ENCODE assay signal across 18 cellular contexts in genomic region chr6:25022140-25022553, GRCh38.
DNase-seq lines count a peak whose midpoint lies in the region; ATAC-seq and TF ChIP-seq lines count a peak whose summit lies in the region.
"Had no signal": no experiment of that assay in that cellular context is flagged by ENCODE, and none has a peak within 500 bp of the region (broad histone marks: within the 10 kb centered on the region; RNA-seq: fewer than 3 reads in every experiment).

No MANE protein-coding gene starts in this region.

- peaks cover 2% of the 10 kb centered on the region for H3K36me3 Mint-ChIP-seq in activated T-helper 1 cell treated with anti-CD3 and anti-CD28 coated beads, Interleukin-12 subunit alpha, Interleukin-12 subunit beta, Interleukin-2, Interleukin-4 antibody, amounts not matched to agents 30 ng/mL and 10 ng/mL and 1 ng/mL, durations not matched to agents 14 hours and 24 hours and 36 hours (ENCODE audit: low read depth)

- H2BK15ac ChIP-seq in IMR-90 (ENCODE audit: low read depth, low read length) = no peak overlapping the region

- H3K18ac ChIP-seq in IMR-90 (ENCODE audit: low read depth, low read length) = no peak overlapping the region

- BruUV-seq in IMR-90 (replicated peaks; lab: Mats Ljungman, UMichigan) = no TSS peak

- no peaks in the 10 kb centered on the region for H3K27me3 Mint-ChIP-seq in activated T-helper 1 cell treated with anti-CD3 and anti-CD28 coated beads, Interleukin-12 subunit alpha, Interleukin-12 subunit beta, Interleukin-2, Interleukin-4 antibody, amounts not matched to agents 30 ng/mL and 10 ng/mL and 1 ng/mL, durations not matched to agents 14 hours and 24 hours and 36 hours (ENCODE audit: insufficient read depth)
- H3K27me3 Mint-ChIP-seq: activated CD8-positive, alpha-beta memory T cell treated with anti-CD3 and anti-CD28 coated beads, Interleukin-2, amount 10 ng/mL, durations not matched to agents 7 days and 5 days had no signal

- H3K9me1 ChIP-seq in IMR-90 (ENCODE audit: insufficient read depth, low read length) = no peaks in the 10 kb centered on the region

- no peak overlapping the region for H2BK20ac ChIP-seq in IMR-90 (ENCODE audit: low read depth, low read length)

- H4K20me1 ChIP-seq in IMR-90 (ENCODE audit: insufficient read depth, low read length) = no peaks in the 10 kb centered on the region

- DNase-seq in AML-193 (lab: John Stamatoyannopoulos, UW) = peak; percentile 60 to 62
- peak; percentile 77 for DNase-seq in IMR-90
- no peak for DNase-seq in activated T-helper 1 cell treated with anti-CD3 and anti-CD28 coated beads, Interleukin-12 subunit alpha, Interleukin-12 subunit beta, Interleukin-2, Interleukin-4 antibody, amounts not matched to agents 30 ng/mL and 10 ng/mL and 1 ng/mL, durations not matched to agents 14 hours and 24 hours and 36 hours (ENCODE audit: low spot score)
- DNase-seq in fibroblast of mammary gland (ENCODE audit: low read depth) = peak; percentile 36
- DNase-seq in NCI-H146 treated with DMSO at 0.1 percent for 48 hours (lab: John Stamatoyannopoulos, UW; ENCODE audit: unreplicated experiment) = no peak
- DNase-seq in heart right ventricle = no peak
- DNase-seq in NCI-H510A (lab: John Stamatoyannopoulos, UW) = no peak
- no peak for DNase-seq in left lung
- DNase-seq: activated CD8-positive, alpha-beta memory T cell treated with anti-CD3 and anti-CD28 coated beads, Interleukin-2, amount 10 ng/mL, durations not matched to agents 7 days and 5 days; DMS 273 treated with DMSO at 0.1 percent for 48 hours; MG63; NCI-H2081 treated with DMSO at 0.1 percent for 48 hours; NCI-H748 treated with DMSO at 0.1 percent for 48 hours; small intestine; T-helper 2 cell; transverse colon had no signal

- POLR2A ChIA-PET in IMR-90 (lab: Charles Lee; ENCODE audit: unreplicated experiment) = no interaction called here

- no peak overlapping the region for H3K56ac ChIP-seq in IMR-90 (ENCODE audit: extremely low read depth, insufficient read depth, low read length)

- no peak overlapping the region for H3K14ac ChIP-seq in IMR-90 (replicated peaks; ENCODE audit: low read depth, low read length)

- dilution Hi-C loops in IMR-90 (cut with HindIII; ENCODE audit: low sequenced_read_pairs, unreplicated experiment) = no loop called here

- no peak overlapping the region for H4K8ac ChIP-seq in IMR-90 (ENCODE audit: low read depth in 2 of 2, low read length in 2 of 2)

- peaks cover 49% of the 10 kb centered on the region for H3K4me1 Mint-ChIP-seq in activated T-helper 1 cell treated with anti-CD3 and anti-CD28 coated beads, Interleukin-12 subunit alpha, Interleukin-12 subunit beta, Interleukin-2, Interleukin-4 antibody, amounts not matched to agents 30 ng/mL and 10 ng/mL and 1 ng/mL, durations not matched to agents 14 hours and 24 hours and 36 hours (ENCODE audit: low read depth)

- TF ChIP-seq RAD21 in IMR-90 (IDR thresholded peaks at IDR 0.05; ENCODE audit: low read length) = no peak

- H3K9me3 ChIP-seq in IMR-90 (ENCODE audit: control insufficient read depth, insufficient read depth, low read length) = no peaks in the 10 kb centered on the region
- no peaks in the 10 kb centered on the region for H3K9me3 ChIP-seq in heart right ventricle
- no peaks in the 10 kb centered on the region for H3K9me3 ChIP-seq in left lung
- H3K9me3 ChIP-seq: MG63, transverse colon had no signal

- H3K27me3 ChIP-seq in IMR-90 (ENCODE audit: control insufficient read depth, insufficient read depth, low read length) (no peaks in the 10 kb centered on the region), heart right ventricle (peaks cover 0 to 8% (median 0%) of the 10 kb centered on the region in 7 donors), left lung (no peaks in the 10 kb centered on the region)
- H3K27me3 ChIP-seq: MG63, transverse colon had no signal

- no peak overlapping the region for H2BK120ac ChIP-seq in IMR-90 (ENCODE audit: low read depth, low read length)

- H2AFZ ChIP-seq in IMR-90 (replicated peaks; ENCODE audit: low read length, poor library complexity) = no peak overlapping the region
- H2AFZ ChIP-seq: parathyroid adenoma had no signal

- CTCF ChIA-PET in IMR-90 (lab: Yijun Ruan, JAX) = no interaction called here

- H3K27ac Mint-ChIP-seq in activated T-helper 1 cell treated with anti-CD3 and anti-CD28 coated beads, Interleukin-12 subunit alpha, Interleukin-12 subunit beta, Interleukin-2, Interleukin-4 antibody, amounts not matched to agents 30 ng/mL and 10 ng/mL and 1 ng/mL, durations not matched to agents 14 hours and 24 hours and 36 hours = peak overlapping the region; percentile 13
- H3K27ac Mint-ChIP-seq: activated CD8-positive, alpha-beta memory T cell treated with anti-CD3 and anti-CD28 coated beads, Interleukin-2, amount 10 ng/mL, durations not matched to agents 7 days and 5 days had no signal

- H3K9me3 Mint-ChIP-seq in activated T-helper 1 cell treated with anti-CD3 and anti-CD28 coated beads, Interleukin-12 subunit alpha, Interleukin-12 subunit beta, Interleukin-2, Interleukin-4 antibody, amounts not matched to agents 30 ng/mL and 10 ng/mL and 1 ng/mL, durations not matched to agents 14 hours and 24 hours and 36 hours = no peaks in the 10 kb centered on the region

- ATAC-seq in IMR-90 (ENCODE audit: low read depth) (peak; percentile 74), heart right ventricle (no peak), left lung (no peak)
- ATAC-seq: activated CD8-positive, alpha-beta memory T cell treated with anti-CD3 and anti-CD28 coated beads, Interleukin-2, amount 10 ng/mL, durations not matched to agents 7 days and 5 days; left lobe of liver had no signal

- WGBS in IMR-90 (ENCODE audit: extremely low coverage in 2 of 2, insufficient read length in 1 of 2), 2 experiments = no CpG with 5 or more reads among the region's 3 CpGs
- WGBS in heart right ventricle, 2 donors = 88 to 89% methylated on average over 3 of the region's 3 CpGs

- no peak overlapping the region for H4K91ac ChIP-seq in IMR-90 (ENCODE audit: insufficient read depth, low read depth, low read length)

- no peak overlapping the region for H3K4me3 Mint-ChIP-seq in activated T-helper 1 cell treated with anti-CD3 and anti-CD28 coated beads, Interleukin-12 subunit alpha, Interleukin-12 subunit beta, Interleukin-2, Interleukin-4 antibody, amounts not matched to agents 30 ng/mL and 10 ng/mL and 1 ng/mL, durations not matched to agents 14 hours and 24 hours and 36 hours
- H3K4me3 Mint-ChIP-seq: activated CD8-positive, alpha-beta memory T cell treated with anti-CD3 and anti-CD28 coated beads, Interleukin-2, amount 10 ng/mL, durations not matched to agents 7 days and 5 days had no signal

- H3K4me3 ChIP-seq in IMR-90 (ENCODE audit: insufficient read depth, low read depth, low read length) = no peak overlapping the region
- no peak overlapping the region for H3K4me3 ChIP-seq in fibroblast of mammary gland (ENCODE audit: control insufficient read depth, low read depth, low read length)
- H3K4me3 ChIP-seq in heart right ventricle = no peak overlapping the region
- no peak overlapping the region for H3K4me3 ChIP-seq in left lung
- H3K4me3 ChIP-seq: MG63, transverse colon had no signal

- no peak overlapping the region for H2AK5ac ChIP-seq in IMR-90 (ENCODE audit: low read depth, low read length)

- no peak overlapping the region for H3K9ac ChIP-seq in IMR-90 (ENCODE audit: low read depth, low read length)
- H3K9ac ChIP-seq: parathyroid adenoma had no signal

- H3K4me1 ChIP-seq in IMR-90 (ENCODE audit: control insufficient read depth, insufficient read depth, low read length) (no peaks in the 10 kb centered on the region; the same call in 1 of the 2 replicates), heart right ventricle (peaks cover 0 to 16% (median 0%) of the 10 kb centered on the region in 9 donors), left lung (peaks cover 2 to 33% of the 10 kb centered on the region in 2 donors)
- H3K4me1 ChIP-seq: parathyroid adenoma had no signal

- H3K27ac ChIP-seq in IMR-90 (ENCODE audit: insufficient read depth, low read length) (no peak overlapping the region), heart right ventricle (no peak overlapping the region), left lung (no peak overlapping the region)
- H3K27ac ChIP-seq: parathyroid adenoma, transverse colon had no signal

- no peak overlapping the region for H2BK5ac ChIP-seq in IMR-90 (ENCODE audit: low read depth, low read length, poor library complexity, severe bottlenecking)

- no peak overlapping the region; the same call in 1 of the 2 replicates for H3K4me2 ChIP-seq in IMR-90 (ENCODE audit: low read depth, low read length)

- H3K79me1 ChIP-seq in IMR-90 (ENCODE audit: low read depth in 1 of 2, low read length in 2 of 2) = no peaks in the 10 kb centered on the region

- H3K23ac ChIP-seq in IMR-90 (ENCODE audit: low read depth, low read length) = no peak overlapping the region

- no peak for TF ChIP-seq CTCF in IMR-90 (conservative IDR thresholded peaks at IDR 0.05; ENCODE audit: low read depth, low read length)
- TF ChIP-seq CTCF in fibroblast of mammary gland (conservative IDR thresholded peaks at IDR 0.05; ENCODE audit: control insufficient read depth, insufficient read depth, low read depth, low read length) = no peak
- TF ChIP-seq CTCF in heart right ventricle (IDR thresholded peaks at IDR 0.05) = no peak
- TF ChIP-seq CTCF in left lung (IDR thresholded peaks at IDR 0.05) = no peak

- no peak overlapping the region for H4K5ac ChIP-seq in IMR-90 (ENCODE audit: low read depth, low read length)

- in situ Hi-C loops in IMR-90 (cut with MboI; ENCODE audit: low sequenced_read_pairs) = no loop called here

- no peak overlapping the region for H2AK9ac ChIP-seq in IMR-90 (replicated peaks; ENCODE audit: low read depth, low read length, poor library complexity)

- no peak for TF ChIP-seq POLR2A in IMR-90 (IDR thresholded peaks at IDR 0.05; ENCODE audit: low read depth, low read length)

- H3K4ac ChIP-seq in IMR-90 (ENCODE audit: low read depth, low read length) = no peak overlapping the region

- no peaks in the 10 kb centered on the region for H3K36me3 ChIP-seq in IMR-90 (ENCODE audit: control insufficient read depth, insufficient read depth, low read length)
- no peaks in the 10 kb centered on the region for H3K36me3 ChIP-seq in heart right ventricle
- no peaks in the 10 kb centered on the region for H3K36me3 ChIP-seq in left lung
- H3K36me3 ChIP-seq: MG63, transverse colon had no signal

- intact Hi-C loops in IMR-90 (cut with micrococcal nuclease) (no loop called here), heart right ventricle (cut with DNase I) (no loop called here), left lung (cut with DNase I) (no loop called here)
- intact Hi-C loops in activated T-helper 1 cell treated with anti-CD3 and anti-CD28 coated beads, Interleukin-12 subunit alpha, Interleukin-12 subunit beta, Interleukin-2, Interleukin-4 antibody, amounts not matched to agents 30 ng/mL and 10 ng/mL and 1 ng/mL, durations not matched to agents 14 hours and 24 hours and 36 hours (cut with micrococcal nuclease) = no loop called here

Comparison
In these comparisons a context has a peak if more than half of its experiments do, and no peak if none do; other contexts are left out.
1. DNase-seq: peak in AML-193 (2 of 2), IMR-90 (single experiment) and fibroblast of mammary gland (single experiment); none in activated T-helper 1 cell treated with anti-CD3 and anti-CD28 coated beads, Interleukin-12 subunit alpha, Interleukin-12 subunit beta, Interleukin-2, Interleukin-4 antibody, amounts not matched to agents 30 ng/mL and 10 ng/mL and 1 ng/mL, durations not matched to agents 14 hours and 24 hours and 36 hours (single experiment), NCI-H146 treated with DMSO at 0.1 percent for 48 hours (single experiment), heart right ventricle (0 of 2), NCI-H510A (single experiment) and left lung (0 of 2).